9 cellular contexts compared by ENCODE assay signal in the genomic region with DNA sequence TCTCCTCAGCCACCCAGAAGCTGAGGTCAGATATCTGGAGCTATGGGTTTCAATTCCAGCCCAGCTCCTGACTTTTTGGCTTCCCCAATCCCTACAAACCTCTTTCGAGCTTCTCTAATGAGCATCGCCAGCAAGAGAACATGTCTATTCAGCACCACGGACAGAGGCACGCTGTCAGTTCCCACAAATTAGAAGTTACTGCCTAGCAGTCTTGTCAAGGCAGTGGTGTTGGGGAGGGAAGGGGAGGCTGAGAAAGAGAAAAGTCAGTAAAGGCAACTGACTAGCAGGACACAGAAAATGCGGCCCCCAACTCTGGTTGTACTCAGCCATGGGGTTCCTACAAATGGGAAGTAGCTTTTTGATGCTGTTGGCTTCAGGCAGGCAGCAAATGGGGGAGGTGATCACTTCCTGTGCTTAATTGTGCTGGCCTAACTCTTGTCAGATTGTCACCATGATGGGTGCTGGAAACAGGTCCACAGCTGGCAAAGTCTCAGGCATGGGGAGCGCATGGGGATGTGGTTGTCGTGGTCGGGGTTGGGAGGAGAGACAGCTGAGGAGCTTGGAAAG.
DNase-seq lines count a peak whose midpoint lies in the region; ATAC-seq and TF ChIP-seq lines count a peak whose summit lies in the region.
"Had no signal": no experiment of that assay in that cellular context is flagged by ENCODE, and none has a peak within 500 bp of the region (broad histone marks: within the 10 kb centered on the region; RNA-seq: fewer than 3 reads in every experiment).

No MANE protein-coding gene starts in this region.

- H3K9ac ChIP-seq in trophoblast cell (ENCODE audit: low read length) = no peak overlapping the region

- no peak overlapping the region for H4K91ac ChIP-seq in trophoblast cell (ENCODE audit: low read depth, low read length)

- DNase-seq in DMS 273 (lab: John Stamatoyannopoulos, UW; ENCODE audit: unreplicated experiment) (peak; percentile 49), DMS 273 treated with DMSO at 0.1 percent for 48 hours (lab: John Stamatoyannopoulos, UW) (no peak), NCI-H460 (ENCODE audit: extremely low read depth, low read depth) (peak; percentile 43), dedifferentiated amniotic fluid mesenchymal stem cell (ENCODE audit: extremely low spot score) (peak; percentile 48), trophoblast cell (peak; percentile 39 to 70)

- H2BK5ac ChIP-seq in trophoblast cell (ENCODE audit: low read depth, low read length, poor library complexity) = no peak overlapping the region

- no peak overlapping the region for H3K27ac ChIP-seq in trophoblast cell (ENCODE audit: low read depth, low read length)
- no peak overlapping the region for H3K27ac ChIP-seq in gastroesophageal sphincter
- H3K27ac ChIP-seq: 22Rv1 had no signal

- H3K4ac ChIP-seq in trophoblast cell (ENCODE audit: low read depth, low read length) = no peak overlapping the region

- no peak overlapping the region for H3K23ac ChIP-seq in trophoblast cell (ENCODE audit: low read length)

- WGBS in trophoblast cell (ENCODE audit: extremely low coverage, insufficient coverage, insufficient read length) = no CpG with 5 or more reads among the region's 8 CpGs
- 0 to 25% methylated on average over 1 to 4 of the region's 8 CpGs for WGBS in gastroesophageal sphincter (ENCODE audit: low coverage in 1 of 2), 2 donors

- no peak overlapping the region for H2AFZ ChIP-seq in trophoblast cell (ENCODE audit: insufficient read depth, low read length, poor library complexity)

- no peak for TF ChIP-seq EP300 in gastroesophageal sphincter (IDR thresholded peaks at IDR 0.05)

- H3K18ac ChIP-seq in trophoblast cell (ENCODE audit: low read length) = no peak overlapping the region

- H3K79me2 ChIP-seq in trophoblast cell (ENCODE audit: control insufficient read depth, insufficient read depth, low read length, poor library complexity) = no peaks in the 10 kb centered on the region

- no peak overlapping the region for H2BK120ac ChIP-seq in trophoblast cell (ENCODE audit: insufficient read depth, low read length, poor library complexity)

- no peak overlapping the region for H3K14ac ChIP-seq in trophoblast cell (ENCODE audit: low read length)

- no peak for TF ChIP-seq POLR2A in gastroesophageal sphincter (IDR thresholded peaks at IDR 0.05)

- H3K79me1 ChIP-seq in trophoblast cell (ENCODE audit: low read length) = no peaks in the 10 kb centered on the region

- H3K27me3 ChIP-seq in trophoblast cell (ENCODE audit: insufficient read depth, low read length) (no peaks in the 10 kb centered on the region), gastroesophageal sphincter (peaks cover 42% of the 10 kb centered on the region)

- H2BK12ac ChIP-seq in trophoblast cell (ENCODE audit: low read length) = no peak overlapping the region

- ATAC-seq in gastroesophageal sphincter (no peak), GM18498 (IDR thresholded peaks at IDR 0.05; ENCODE audit: unreplicated experiment) (no peak), GM19035 (IDR thresholded peaks at IDR 0.05; ENCODE audit: unreplicated experiment) (no peak)

- H3K4me1 ChIP-seq in trophoblast cell (ENCODE audit: control insufficient read depth in 1 of 2, insufficient read depth in 2 of 2, low read length in 2 of 2) (no peaks in the 10 kb centered on the region), gastroesophageal sphincter (no peaks in the 10 kb centered on the region)

- H3K9me3 ChIP-seq in trophoblast cell (ENCODE audit: insufficient read depth, low read depth, low read length) (peaks cover 3% of the 10 kb centered on the region), gastroesophageal sphincter (no peaks in the 10 kb centered on the region)

- H3K4me2 ChIP-seq in trophoblast cell (ENCODE audit: low read length) = no peak overlapping the region

- H4K12ac ChIP-seq in trophoblast cell (ENCODE audit: low read depth, low read length) = no peak overlapping the region

- H4K8ac ChIP-seq in trophoblast cell (ENCODE audit: low read depth, low read length) = no peak overlapping the region

- no peaks in the 10 kb centered on the region for H3K36me3 ChIP-seq in trophoblast cell (ENCODE audit: control insufficient read depth in 1 of 2, insufficient read depth in 2 of 2, low read length in 2 of 2)
- no peaks in the 10 kb centered on the region for H3K36me3 ChIP-seq in gastroesophageal sphincter

- TF ChIP-seq CTCF in gastroesophageal sphincter (IDR thresholded peaks at IDR 0.05) = no peak

- H3K4me3 ChIP-seq in trophoblast cell (ENCODE audit: low read depth, low read length) = no peak overlapping the region
- H3K4me3 ChIP-seq in gastroesophageal sphincter = no peak overlapping the region

- H2AK5ac ChIP-seq in trophoblast cell (ENCODE audit: low read length) = no peak overlapping the region
